Comparison of ENCODE assay signal across 8 cellular contexts in the genomic region with DNA sequence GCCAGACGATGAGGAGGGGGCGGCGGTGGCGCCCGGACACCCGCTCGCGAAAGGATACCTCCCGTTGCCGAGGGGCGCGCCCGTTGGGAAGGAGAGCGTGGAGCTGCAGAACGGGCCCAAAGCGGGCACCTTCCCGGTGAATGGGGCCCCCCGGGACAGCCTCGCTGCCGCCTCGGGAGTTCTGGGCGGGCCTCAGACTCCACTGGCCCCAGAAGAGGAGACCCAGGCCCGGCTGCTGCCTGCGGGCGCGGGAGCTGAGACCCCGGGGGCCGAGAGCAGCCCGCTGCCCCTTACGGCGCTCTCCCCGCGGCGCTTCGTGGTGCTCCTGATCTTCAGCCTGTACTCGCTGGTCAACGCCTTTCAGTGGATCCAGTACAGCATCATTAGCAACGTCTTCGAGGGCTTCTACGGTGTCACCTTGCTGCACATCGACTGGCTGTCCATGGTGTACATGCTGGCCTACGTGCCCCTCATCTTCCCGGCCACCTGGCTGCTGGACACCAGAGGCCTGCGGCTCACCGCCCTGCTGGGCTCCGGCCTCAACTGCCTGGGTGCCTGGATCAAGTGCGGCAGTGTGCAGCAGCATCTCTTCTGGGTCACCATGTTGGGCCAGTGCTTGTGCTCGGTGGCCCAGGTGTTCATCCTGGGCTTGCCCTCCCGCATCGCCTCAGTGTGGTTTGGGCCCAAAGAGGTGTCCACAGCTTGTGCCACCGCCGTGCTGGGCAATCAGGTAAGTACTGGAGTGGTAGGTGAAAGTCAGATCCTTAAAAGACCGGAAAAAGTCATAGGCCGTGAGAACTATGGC. TPM values are rescaled to one million over a fixed set of nuclear protein-coding genes. Genes with fewer than 3 reads are reported as not detected.
A peak's percentile ranks its signal among the peaks of the same experiment; 100 is the strongest.
DNase-seq lines count a peak whose midpoint lies in the region; ATAC-seq and TF ChIP-seq lines count a peak whose summit lies in the region.

No MANE protein-coding gene starts in this region.

- H3K4me2 ChIP-seq in OCI-LY3 (ENCODE audit: low read length), result peak overlapping the region; percentile 96

- H3K9me3 ChIP-seq in OCI-LY3 (ENCODE audit: insufficient read depth, low read length) (0 out of 2 replicates have a peak, but pooled peaks cover 4% of the 10 kb centered on the region), psoas muscle (no peaks in the 10 kb centered on the region)

- peaks cover 34% of the 10 kb centered on the region for H3K4me1 ChIP-seq in OCI-LY3 (ENCODE audit: low read length)
- peaks cover 2% of the 10 kb centered on the region for H3K4me1 ChIP-seq in psoas muscle

- WGBS in psoas muscle, 3 donors, result 5 to 8% (median 6%) methylated on average over 40 to 54 of the region's 54 CpGs

- peak in 11 of 14 donors; percentile 30 to 67 (median 47) for DNase-seq in C1 segment of cervical spinal cord (lab: John Stamatoyannopoulos, UW)
- peak in 40 of 58 donors; percentile 7 to 75 (median 44) for DNase-seq in anterior cingulate cortex (lab: John Stamatoyannopoulos, UW)
- DNase-seq in hepatic stellate cell (ENCODE audit: low spot score), result peak; percentile 45
- DNase-seq in psoas muscle, result no peak
- DNase-seq in NCI-H1436 treated with DMSO at 0.1 percent for 48 hours (lab: John Stamatoyannopoulos, UW), result no peak

- peaks cover 24% of the 10 kb centered on the region for H4K20me1 ChIP-seq in OCI-LY3 (ENCODE audit: insufficient read depth, low read length)

- ATAC-seq in GM18870 (IDR thresholded peaks at IDR 0.05; ENCODE audit: unreplicated experiment) (peak; percentile 6), HG03095 (IDR thresholded peaks at IDR 0.05; ENCODE audit: unreplicated experiment) (peak; percentile 13), psoas muscle (peak; percentile 38 to 56 (median 44))

- H3K4me3 ChIP-seq in OCI-LY3 (ENCODE audit: low read length), result peak overlapping the region; percentile 83
- peak overlapping the region; percentile 88 for H3K4me3 ChIP-seq in psoas muscle

- H3K36me3 ChIP-seq in OCI-LY3 (replicated peaks; ENCODE audit: low read depth, low read length), result peaks cover 47% of the 10 kb centered on the region
- no peaks in the 10 kb centered on the region for H3K36me3 ChIP-seq in psoas muscle (ENCODE audit: insufficient read depth in 1 of 2, low read depth in 1 of 2)

- intact Hi-C loops in psoas muscle (cut with DNase I), result loop anchor here in 1 of 2 donors (5.0 kb wide), 1 partner anchor 124 kb away; no protein-coding TSS in a partner anchor

- H3K9ac ChIP-seq in OCI-LY3 (ENCODE audit: low read length), result peak overlapping the region; percentile 92

- H3K27me3 ChIP-seq in OCI-LY3 (ENCODE audit: low read depth, low read length) (no peaks in the 10 kb centered on the region), psoas muscle (ENCODE audit: insufficient read depth in 3 of 3, low read length in 2 of 3) (no peaks in the 10 kb centered on the region)

- TF ChIP-seq CTCF in OCI-LY3 (IDR thresholded peaks at IDR 0.05; ENCODE audit: low read depth, low read length) (no peak), psoas muscle (IDR thresholded peaks at IDR 0.05) (no peak)

- H3K79me2 ChIP-seq in OCI-LY3 (ENCODE audit: low read length), result peaks cover 73% of the 10 kb centered on the region

- H2AFZ ChIP-seq in OCI-LY3 (ENCODE audit: low read depth, low read length), result peak overlapping the region; percentile 39; the same call in 1 of the 2 replicates

- H3K27ac ChIP-seq in OCI-LY3 (ENCODE audit: low read length), result peak overlapping the region; percentile 69
- peak overlapping the region; percentile 85 for H3K27ac ChIP-seq in psoas muscle

RNA-seq across cellular contexts. Expression of a gene that starts 0.6 kb away (rescaled TPM):
- 1 to 10 TPM; 1.3 to 2.6 (median 1.6) TPM for total RNA-seq in psoas muscle
- polyA plus RNA-seq in psoas muscle, result 1 to 10 TPM in 2 of 3 donors, under 1 TPM in 1; 0.52 to 2.3 (median 1.3) TPM

RNA-seq across cellular contexts. Expression of a gene that starts 11.2 kb away (rescaled TPM):
- not detected for total RNA-seq in psoas muscle
- not detected for polyA plus RNA-seq in psoas muscle

Comparison
In these comparisons a context has a peak if more than half of its experiments do, and no peak if none do; other contexts are left out.
1. DNase-seq: peak in C1 segment of cervical spinal cord (11 of 14), anterior cingulate cortex (40 of 58) and hepatic stellate cell (single experiment); none in psoas muscle (0 of 2) and NCI-H1436 treated with DMSO at 0.1 percent for 48 hours (single experiment).
2. Peak in every context shown above with its lines, with median percentiles within 50 percentile points of each other: ATAC-seq.